Comparison of ENCODE assay signal across 10 cellular contexts in genomic region chr7:27166475-27167169, GRCh38. TPM values are rescaled to one million over a fixed set of nuclear protein-coding genes. Genes with fewer than 3 reads are reported as not detected.
A peak's percentile ranks its signal among the peaks of the same experiment; 100 is the strongest.
DNase-seq lines count a peak whose midpoint lies in the region; ATAC-seq and TF ChIP-seq lines count a peak whose summit lies in the region.
"Had no signal": no experiment of that assay in that cellular context is flagged by ENCODE, and none has a peak within 500 bp of the region (broad histone marks: within the 10 kb centered on the region; RNA-seq: fewer than 3 reads in every experiment).

No MANE protein-coding gene starts in this region.

- H3K36me3 ChIP-seq in urinary bladder (ENCODE audit: insufficient read depth) (peaks cover 2% of the 10 kb centered on the region), SJCRH30 (peaks cover 5% of the 10 kb centered on the region; the same call in 1 of the 2 replicates), esophagus muscularis mucosa (no peaks in the 10 kb centered on the region)

- no peak for TF ChIP-seq EP300 in esophagus muscularis mucosa (IDR thresholded peaks at IDR 0.05)

- DNase-seq in Right ventricle myocardium inferior (ENCODE audit: missing footprints) (peak; percentile 14), cardiac septum (ENCODE audit: low spot score) (no peak), mesothelial cell of epicardium (ENCODE audit: low spot score in 2 of 2, unreplicated experiment in 2 of 2) (no peak), SJCRH30 (no peak), esophagus muscularis mucosa (ENCODE audit: extremely low spot score) (no peak), left lobe of liver (ENCODE audit: low spot score) (no peak)
- no peak for DNase-seq in activated naive CD8-positive, alpha-beta T cell treated with anti-CD3 and anti-CD28 coated beads, Interleukin-2, amount 50 U/mL, for 24 hours
- DNase-seq: DMS79 had no signal

- no peaks in the 10 kb centered on the region for H3K4me1 ChIP-seq in urinary bladder (ENCODE audit: insufficient read depth)
- H3K4me1 ChIP-seq in SJCRH30 = peaks cover 2% of the 10 kb centered on the region; the same call in 1 of the 2 replicates
- peaks cover 12 to 55% (median 43%) of the 10 kb centered on the region in 4 donors for H3K4me1 ChIP-seq in esophagus muscularis mucosa

- H3K27ac ChIP-seq in urinary bladder (ENCODE audit: low read depth) (peak overlapping the region; percentile 98), SJCRH30 (no peak overlapping the region), esophagus muscularis mucosa (replicated peaks in 1 of 4) (no peak overlapping the region)
- H3K27ac ChIP-seq: HL-60 had no signal

- TF ChIP-seq POLR2A in esophagus muscularis mucosa (IDR thresholded peaks at IDR 0.05; ENCODE audit: low read depth) = no peak

- WGBS in urinary bladder = 12% methylated on average over 41 of the region's 41 CpGs
- 13% methylated on average over 18 of the region's 41 CpGs for WGBS in esophagus muscularis mucosa

- intact Hi-C loops in Right ventricle myocardium inferior (cut with DNase I) (loop anchor here (10.0 kb wide), 1 partner anchor 1282 kb away; no protein-coding TSS in a partner anchor), cardiac septum (cut with DNase I) (loop anchor here (10.0 kb wide), 1 partner anchor 1302 kb away; no protein-coding TSS in a partner anchor), esophagus muscularis mucosa (cut with DNase I) (no loop called here)

- no peaks in the 10 kb centered on the region for H3K9me3 Mint-ChIP-seq in activated naive CD8-positive, alpha-beta T cell treated with anti-CD3 and anti-CD28 coated beads, Interleukin-2, amount 50 U/mL, for 24 hours
- H3K9me3 Mint-ChIP-seq in mesothelial cell of epicardium = no peaks in the 10 kb centered on the region

- no peak for TF ChIP-seq CTCF in mesothelial cell of epicardium (IDR thresholded peaks at IDR 0.05; ENCODE audit: unreplicated experiment)
- TF ChIP-seq CTCF in esophagus muscularis mucosa (IDR thresholded peaks at IDR 0.05) = no peak

- peaks cover 84% of the 10 kb centered on the region for H3K27me3 Mint-ChIP-seq in activated naive CD8-positive, alpha-beta T cell treated with anti-CD3 and anti-CD28 coated beads, Interleukin-2, amount 50 U/mL, for 24 hours
- H3K27me3 Mint-ChIP-seq in mesothelial cell of epicardium (ENCODE audit: low read depth) = peaks cover 96% of the 10 kb centered on the region

- H3K27me3 ChIP-seq in SJCRH30 (no peaks in the 10 kb centered on the region), esophagus muscularis mucosa (peaks cover 27 to 100% (median 95%) of the 10 kb centered on the region in 4 donors)

- ATAC-seq in Right ventricle myocardium inferior (no peak), left lobe of liver (no peak)
- no peak for ATAC-seq in activated naive CD8-positive, alpha-beta T cell treated with anti-CD3 and anti-CD28 coated beads, Interleukin-2, amount 50 U/mL, for 24 hours

- no peaks in the 10 kb centered on the region for H3K36me3 Mint-ChIP-seq in activated naive CD8-positive, alpha-beta T cell treated with anti-CD3 and anti-CD28 coated beads, Interleukin-2, amount 50 U/mL, for 24 hours (ENCODE audit: low read depth)
- H3K36me3 Mint-ChIP-seq in mesothelial cell of epicardium = peaks cover 1% of the 10 kb centered on the region

- peak overlapping the region; percentile 54 for H3K27ac Mint-ChIP-seq in activated naive CD8-positive, alpha-beta T cell treated with anti-CD3 and anti-CD28 coated beads, Interleukin-2, amount 50 U/mL, for 24 hours
- peak overlapping the region; percentile 94 for H3K27ac Mint-ChIP-seq in mesothelial cell of epicardium

- H3K4me3 Mint-ChIP-seq in activated naive CD8-positive, alpha-beta T cell treated with anti-CD3 and anti-CD28 coated beads, Interleukin-2, amount 50 U/mL, for 24 hours = peak overlapping the region; percentile 24
- H3K4me3 Mint-ChIP-seq in mesothelial cell of epicardium = peak overlapping the region; percentile 65

- peaks cover 18% of the 10 kb centered on the region for H3K4me1 Mint-ChIP-seq in activated naive CD8-positive, alpha-beta T cell treated with anti-CD3 and anti-CD28 coated beads, Interleukin-2, amount 50 U/mL, for 24 hours
- H3K4me1 Mint-ChIP-seq in mesothelial cell of epicardium = peaks cover 44% of the 10 kb centered on the region

- H3K4me3 ChIP-seq in urinary bladder (ENCODE audit: low read depth, low read length) (peak overlapping the region; percentile 74), SJCRH30 (no peak overlapping the region), esophagus muscularis mucosa (peak overlapping the region in 1 of 4 donors; percentile 2)

- H3K9me3 ChIP-seq in SJCRH30 (replicated peaks) (no peaks in the 10 kb centered on the region), esophagus muscularis mucosa (no peaks in the 10 kb centered on the region)

RNA-seq across cellular contexts. Expression of gene HOXA9, which starts 1.3 kb away (rescaled TPM):
- not detected for total RNA-seq in Right ventricle myocardium inferior
- total RNA-seq in cardiac septum = not detected
- total RNA-seq in mesothelial cell of epicardium = 10.8 to 14.5 TPM (median 13.2 TPM) in 3 replicates
- total RNA-seq in urinary bladder = 19.8 TPM
- 20.5 TPM for polyA plus RNA-seq in urinary bladder
- 0.10 and 0.30 TPM in 2 replicates for total RNA-seq in SJCRH30 (2014; rRNA removed; shearing (Covaris generic))
- total RNA-seq in esophagus muscularis mucosa = under 1 TPM in 1 of 4 donors, not detected in 3; 0.50 TPM
- total RNA-seq in left lobe of liver = not detected

RNA-seq across cellular contexts. Expression of gene HOXA10, which starts 7.5 kb away (rescaled TPM):
- total RNA-seq in Right ventricle myocardium inferior = not detected
- total RNA-seq in cardiac septum = not detected
- 13.1 to 14.4 TPM (median 13.8 TPM) in 3 replicates for total RNA-seq in mesothelial cell of epicardium
- total RNA-seq in urinary bladder = 23.2 TPM
- polyA plus RNA-seq in urinary bladder = 44.9 TPM
- total RNA-seq in SJCRH30 (2014; rRNA removed; shearing (Covaris generic)) = 16.2 and 17.2 TPM in 2 replicates
- not detected for total RNA-seq in esophagus muscularis mucosa
- total RNA-seq in left lobe of liver = 0.10 TPM

RNA-seq across cellular contexts. Expression of gene HOXA7, which starts 10.1 kb away (rescaled TPM):
- total RNA-seq in Right ventricle myocardium inferior (not detected), cardiac septum (not detected), mesothelial cell of epicardium (17.4 to 18.9 TPM (median 17.9 TPM) in 3 replicates), urinary bladder (3.7 TPM), esophagus muscularis mucosa (1 to 10 TPM in 1 of 4 donors, under 1 TPM in 3; 0.33 to 1.7 (median 0.49) TPM), left lobe of liver (not detected)
- 14.2 TPM for polyA plus RNA-seq in urinary bladder
- 38.6 and 40.4 TPM in 2 replicates for total RNA-seq in SJCRH30 (2014; rRNA removed; shearing (Covaris generic))

RNA-seq across cellular contexts. Expression of gene HOXA3, which starts 14.2 kb away (rescaled TPM):
- total RNA-seq in Right ventricle myocardium inferior (not detected), cardiac septum (0.40 TPM), mesothelial cell of epicardium (197 to 209 TPM (median 201 TPM) in 3 replicates), urinary bladder (9.0 TPM), esophagus muscularis mucosa (10 to 100 TPM; 10.2 to 16.6 (median 13.8) TPM), left lobe of liver (0.30 TPM)
- 11.4 TPM for polyA plus RNA-seq in urinary bladder
- total RNA-seq in SJCRH30 (2014; rRNA removed; shearing (Covaris generic)) = 12.0 and 12.2 TPM in 2 replicates

RNA-seq across cellular contexts. Expression of gene HOXA11, which starts 18.4 kb away (rescaled TPM):
- total RNA-seq in Right ventricle myocardium inferior (not detected), cardiac septum (not detected), mesothelial cell of epicardium (3.3 to 4.2 TPM (median 3.9 TPM) in 3 replicates), urinary bladder (9.3 TPM), esophagus muscularis mucosa (not detected), left lobe of liver (not detected)
- 39.1 TPM for polyA plus RNA-seq in urinary bladder
- total RNA-seq in SJCRH30 (2014; rRNA removed; shearing (Covaris generic)) = 5.0 and 5.8 TPM in 2 replicates
